ENCODE assay signal across 1 cellular context in genomic region chr15:40008061-40008460, GRCh38.
TF ChIP-seq lines count a peak whose summit lies in the region.

No MANE protein-coding gene starts in this region.

TF ChIP-seq in GM23338, 12 proteins besides CTCF, POLR2A, EP300 and RAD21 (continued from another document):
- TF ChIP-seq ZNF462 (CRISPR knock-in tag; IDR thresholded peaks at IDR 0.05) (no peak), STAT1 (IDR thresholded peaks at IDR 0.05; ENCODE audit: unreplicated experiment) (no peak), ETS1 (IDR thresholded peaks at IDR 0.05) (no peak), NANOG (IDR thresholded peaks at IDR 0.05; ENCODE audit: borderline replicate concordance) (no peak), EZH2 (IDR thresholded peaks at IDR 0.05; ENCODE audit: low read depth, unreplicated experiment) (no peak), ZNF114 (CRISPR knock-in tag; IDR thresholded peaks at IDR 0.05) (no peak)
